16 cellular contexts compared by ENCODE assay signal in genomic region chr20:57659789-57660509, GRCh38. TPM values are rescaled to one million over a fixed set of nuclear protein-coding genes. Genes with fewer than 3 reads are reported as not detected.
A peak's percentile ranks its signal among the peaks of the same experiment; 100 is the strongest.
DNase-seq lines count a peak whose midpoint lies in the region; ATAC-seq and TF ChIP-seq lines count a peak whose summit lies in the region.
"Had no signal": no experiment of that assay in that cellular context is flagged by ENCODE, and none has a peak within 500 bp of the region (broad histone marks: within the 10 kb centered on the region; RNA-seq: fewer than 3 reads in every experiment).

No MANE protein-coding gene starts in this region.

- H3K23ac ChIP-seq in neuronal stem cell (ENCODE audit: low read depth, low read length, poor library complexity) = peak overlapping the region; percentile 85

- H3K9me3 ChIP-seq in endodermal cell (ENCODE audit: control insufficient read depth, low read length) (no peaks in the 10 kb centered on the region), neuronal stem cell (replicated peaks in 1 of 2; ENCODE audit: control insufficient read depth in 2 of 2, insufficient read depth in 1 of 2, low read depth in 1 of 2, low read length in 2 of 2) (no peaks in the 10 kb centered on the region)
- H3K9me3 ChIP-seq: ascending aorta had no signal

- no peaks in the 10 kb centered on the region for H3K4me1 ChIP-seq in endodermal cell (ENCODE audit: control insufficient read depth, insufficient read depth, low read length)
- H3K4me1 ChIP-seq in neuronal stem cell (ENCODE audit: control insufficient read depth in 2 of 2, insufficient read depth in 1 of 2, low read depth in 1 of 2, low read length in 2 of 2) = no peaks in the 10 kb centered on the region

- peak overlapping the region; percentile 84 for H2BK5ac ChIP-seq in neuronal stem cell (ENCODE audit: low read length)

- H3K27ac Mint-ChIP-seq in natural killer cell = no peak overlapping the region
- no peak overlapping the region for H3K27ac Mint-ChIP-seq in natural killer cell treated with Interleukin-12 subunit alpha and Interleukin-12 subunit beta and Interleukin-15 and Interleukin-18, amount 100 ng/mL, for 72 hours
- H3K27ac Mint-ChIP-seq in endodermal cell = peak overlapping the region; percentile 82

- H3K79me1 ChIP-seq in neuronal stem cell (ENCODE audit: low read depth, low read length) = no peaks in the 10 kb centered on the region

- H3K4ac ChIP-seq in neuronal stem cell (ENCODE audit: low read length) = no peak overlapping the region

- no peak for ATAC-seq in natural killer cell
- ATAC-seq in natural killer cell treated with Interleukin-12 subunit alpha and Interleukin-12 subunit beta and Interleukin-15 and Interleukin-18, amount 100 ng/mL, for 72 hours = no peak

- no peak overlapping the region for H4K91ac ChIP-seq in neuronal stem cell (ENCODE audit: low read depth, low read length, poor library complexity)

- WGBS in endodermal cell (ENCODE audit: insufficient coverage in 1 of 2, insufficient read length in 1 of 2), 2 experiments = 96% methylated on average over 13 to 20 of the region's 20 CpGs
- WGBS in neuronal stem cell (ENCODE audit: extremely low coverage in 2 of 2, insufficient read length in 2 of 2, insufficient replicate concordance in 1 of 2), 2 donors = 100% methylated on average over 2 to 3 of the region's 20 CpGs

- in situ Hi-C loops in brain microvascular endothelial cell (cut with HindIII; ENCODE audit: low pct_ligation_motif_present, low sequenced_read_pairs) = no loop called here

- intact Hi-C loops in natural killer cell (cut with micrococcal nuclease) = loop anchor here (10.0 kb wide), 1 partner anchor 515 kb away; no protein-coding TSS in a partner anchor

- no peak overlapping the region for H3K9ac ChIP-seq in endodermal cell (ENCODE audit: extremely low read depth, low read length, poor library complexity, severe bottlenecking)
- H3K9ac ChIP-seq in neuronal stem cell (ENCODE audit: low read depth, low read length, poor library complexity) = no peak overlapping the region

- H3K36me3 ChIP-seq in endodermal cell (ENCODE audit: control insufficient read depth, insufficient read depth, low read length) (peaks cover 44% of the 10 kb centered on the region), neuronal stem cell (replicated peaks in 1 of 2; ENCODE audit: control insufficient read depth in 2 of 2, insufficient read depth in 2 of 2, low read length in 2 of 2) (no peaks in the 10 kb centered on the region), brain microvascular endothelial cell (replicated peaks) (peaks cover 24% of the 10 kb centered on the region)

- H3K9me3 Mint-ChIP-seq in natural killer cell (no peaks in the 10 kb centered on the region), endodermal cell (no peaks in the 10 kb centered on the region)
- H3K9me3 Mint-ChIP-seq in natural killer cell treated with Interleukin-12 subunit alpha and Interleukin-12 subunit beta and Interleukin-15 and Interleukin-18, amount 100 ng/mL, for 72 hours = no peaks in the 10 kb centered on the region

- H3K27ac ChIP-seq in endodermal cell (ENCODE audit: low read depth, low read length) = peak overlapping the region; percentile 66
- no peak overlapping the region for H3K27ac ChIP-seq in neuronal stem cell (replicated peaks; ENCODE audit: low read length)
- H3K27ac ChIP-seq in brain microvascular endothelial cell = no peak overlapping the region
- H3K27ac ChIP-seq: C4-2B, skin epidermis had no signal

- H3K27me3 ChIP-seq in endodermal cell (ENCODE audit: control insufficient read depth, insufficient read depth, low read length, poor library complexity, severe bottlenecking) (no peaks in the 10 kb centered on the region), neuronal stem cell (ENCODE audit: control insufficient read depth in 3 of 3, insufficient read depth in 3 of 3, low read depth in 1 of 3, low read length in 3 of 3) (no peaks in the 10 kb centered on the region), brain microvascular endothelial cell (replicated peaks) (no peaks in the 10 kb centered on the region)
- H3K27me3 ChIP-seq: ascending aorta had no signal

- H2AK5ac ChIP-seq in neuronal stem cell (ENCODE audit: low read depth, low read length) = no peak overlapping the region

- peak overlapping the region; percentile 80 for H3K18ac ChIP-seq in neuronal stem cell (ENCODE audit: low read length)

- H3K4me3 Mint-ChIP-seq in natural killer cell (no peak overlapping the region), endodermal cell (no peak overlapping the region)
- no peak overlapping the region for H3K4me3 Mint-ChIP-seq in natural killer cell treated with Interleukin-12 subunit alpha and Interleukin-12 subunit beta and Interleukin-15 and Interleukin-18, amount 100 ng/mL, for 72 hours

- H3K14ac ChIP-seq in neuronal stem cell (ENCODE audit: low read length) = peak overlapping the region; percentile 56

- peak; percentile 8 for DNase-seq in natural killer cell
- DNase-seq in natural killer cell treated with Interleukin-12 subunit alpha and Interleukin-12 subunit beta and Interleukin-15 and Interleukin-18, amount 100 ng/mL, for 72 hours (ENCODE audit: low spot score) = no peak
- peak; percentile 38 for DNase-seq in endodermal cell
- no peak for DNase-seq in neuronal stem cell (ENCODE audit: low spot score)
- no peak for DNase-seq in stimulated activated CD4-positive, alpha-beta T cell treated with anti-CD3 and anti-CD28 coated beads, Interleukin-12 subunit alpha, Interleukin-12 subunit beta, amount 100 ng/mL, for 4 hours
- no peak for DNase-seq in Ammon's horn (ENCODE audit: low spot score)
- no peak for DNase-seq in NCI-H748 (lab: John Stamatoyannopoulos, UW; ENCODE audit: unreplicated experiment)
- DNase-seq in brain microvascular endothelial cell = no peak
- DNase-seq: hippocampal formation, midbrain, NCI-H1092, NCI-H82, SW 1271 had no signal

- peak overlapping the region; percentile 92 for H4K8ac ChIP-seq in neuronal stem cell (ENCODE audit: low read depth, low read length)

- H3K27me3 Mint-ChIP-seq in natural killer cell (ENCODE audit: low read depth in 2 of 2) (peaks cover 0 to 8% of the 10 kb centered on the region in 2 donors), endodermal cell (ENCODE audit: insufficient read depth) (no peaks in the 10 kb centered on the region)
- peaks cover 0 to 10% of the 10 kb centered on the region in 2 donors for H3K27me3 Mint-ChIP-seq in natural killer cell treated with Interleukin-12 subunit alpha and Interleukin-12 subunit beta and Interleukin-15 and Interleukin-18, amount 100 ng/mL, for 72 hours

- H2BK15ac ChIP-seq in neuronal stem cell (ENCODE audit: low read length) = no peak overlapping the region

- H3K4me3 ChIP-seq in endodermal cell (ENCODE audit: low read length) (no peak overlapping the region), neuronal stem cell (ENCODE audit: low read length in 2 of 2) (no peak overlapping the region), brain microvascular endothelial cell (ENCODE audit: low read depth, low read length) (no peak overlapping the region)
- H3K4me3 ChIP-seq: skin epidermis had no signal

- H2BK120ac ChIP-seq in neuronal stem cell (ENCODE audit: low read depth, low read length) = no peak overlapping the region

- no peaks in the 10 kb centered on the region for H3K36me3 Mint-ChIP-seq in natural killer cell
- no peaks in the 10 kb centered on the region for H3K36me3 Mint-ChIP-seq in natural killer cell treated with Interleukin-12 subunit alpha and Interleukin-12 subunit beta and Interleukin-15 and Interleukin-18, amount 100 ng/mL, for 72 hours
- peaks cover 23% of the 10 kb centered on the region for H3K36me3 Mint-ChIP-seq in endodermal cell (ENCODE audit: low read depth)

- no peak overlapping the region for H3K4me2 ChIP-seq in neuronal stem cell (ENCODE audit: insufficient read depth, low read length, poor library complexity, severe bottlenecking)

- no peak overlapping the region for H2AFZ ChIP-seq in neuronal stem cell (ENCODE audit: low read length)

- H3K4me1 Mint-ChIP-seq in natural killer cell (peaks cover 8% of the 10 kb centered on the region in 2 donors), endodermal cell (peaks cover 4% of the 10 kb centered on the region)
- H3K4me1 Mint-ChIP-seq in natural killer cell treated with Interleukin-12 subunit alpha and Interleukin-12 subunit beta and Interleukin-15 and Interleukin-18, amount 100 ng/mL, for 72 hours (ENCODE audit: low read depth in 2 of 2) = peaks cover 4 to 18% of the 10 kb centered on the region in 2 donors

- H2BK12ac ChIP-seq in neuronal stem cell (ENCODE audit: low read length) = peak overlapping the region; percentile 73

- no peak for TF ChIP-seq CTCF in natural killer cell (IDR thresholded peaks at IDR 0.05)
- no peak for TF ChIP-seq CTCF in endodermal cell (conservative IDR thresholded peaks at IDR 0.05)
- no peak for TF ChIP-seq CTCF in brain microvascular endothelial cell (IDR thresholded peaks at IDR 0.05; ENCODE audit: low read depth, low read length, missing control alignments)

RNA-seq across cellular contexts. Expression of gene ZBP1, which starts 39.7 kb away (rescaled TPM):
- 10 to 100 TPM; 95.4 to 99.7 (median 97.8) TPM for total RNA-seq in natural killer cell
- 1 to 10 TPM; 4.8 to 4.9 TPM for total RNA-seq in natural killer cell treated with Interleukin-12 subunit alpha and Interleukin-12 subunit beta and Interleukin-15 and Interleukin-18, amount 100 ng/mL, for 72 hours
- total RNA-seq in endodermal cell = not detected
- polyA plus RNA-seq in endodermal cell (2013, experiment 1 of 2) = not detected
- polyA plus RNA-seq in endodermal cell (2013, experiment 2 of 2) = not detected
- not detected for polyA plus RNA-seq in neuronal stem cell (2013, experiment 1 of 2)
- not detected for polyA plus RNA-seq in neuronal stem cell (2013, experiment 2 of 2)
- total RNA-seq: ascending aorta had no signal

RNA-seq across cellular contexts. Expression of gene PMEPA1, which starts 49.9 kb away (rescaled TPM):
- total RNA-seq in natural killer cell (1 to 10 TPM; 1.2 to 5.9 (median 2.4) TPM), endodermal cell (10 to 100 TPM; 18.8 to 37.4 TPM)
- under 1 TPM in 1 of 2 donors, not detected in 1; 0.08 TPM for total RNA-seq in natural killer cell treated with Interleukin-12 subunit alpha and Interleukin-12 subunit beta and Interleukin-15 and Interleukin-18, amount 100 ng/mL, for 72 hours
- 56.8 TPM for polyA plus RNA-seq in endodermal cell (2013, experiment 1 of 2)
- polyA plus RNA-seq in endodermal cell (2013, experiment 2 of 2) = 65.5 TPM
- polyA plus RNA-seq in neuronal stem cell (2013, experiment 1 of 2) = 0.10 TPM
- polyA plus RNA-seq in neuronal stem cell (2013, experiment 2 of 2) = 0.08 TPM

Comparison
In these comparisons a context has a peak if more than half of its experiments do, and no peak if none do; other contexts are left out.
1. DNase-seq: peak in natural killer cell (single experiment) and endodermal cell (single experiment); none in natural killer cell treated with Interleukin-12 subunit alpha and Interleukin-12 subunit beta and Interleukin-15 and Interleukin-18, amount 100 ng/mL, for 72 hours (single experiment), neuronal stem cell (single experiment), stimulated activated CD4-positive, alpha-beta T cell treated with anti-CD3 and anti-CD28 coated beads, Interleukin-12 subunit alpha, Interleukin-12 subunit beta, amount 100 ng/mL, for 4 hours (single experiment), Ammon's horn (single experiment), NCI-H748 (single experiment) and brain microvascular endothelial cell (single experiment).
2. RNA of gene ZBP1, which starts 39.7 kb away (total RNA-seq): 95.4 to 99.7 TPM in natural killer cell; 4.8 to 4.9 TPM in natural killer cell treated with Interleukin-12 subunit alpha and Interleukin-12 subunit beta and Interleukin-15 and Interleukin-18, amount 100 ng/mL, for 72 hours and not detected in endodermal cell; every median in the first group is over 10 times any median in the second.